19 cellular contexts compared by ENCODE assay signal in the genomic region with DNA sequence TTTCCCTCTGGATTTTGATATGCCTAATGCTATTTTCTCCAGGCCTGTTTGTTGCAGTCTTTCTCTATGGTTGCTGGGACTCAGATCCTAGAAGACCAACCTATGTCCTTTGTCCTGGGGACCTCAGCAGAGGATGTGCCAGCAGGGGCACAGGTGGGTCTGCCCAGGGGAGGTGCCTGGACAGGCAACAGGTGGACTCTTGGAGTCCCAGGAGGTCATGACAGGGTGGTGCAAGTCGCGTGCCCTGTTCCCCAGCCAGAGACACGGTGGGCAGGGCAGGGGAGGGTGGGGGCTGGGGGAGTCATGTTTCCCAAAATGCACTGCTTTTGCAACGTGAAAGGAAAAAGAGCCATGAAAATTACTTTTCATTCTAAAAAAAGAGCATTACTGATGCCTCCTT. TPM values are rescaled to one million over a fixed set of nuclear protein-coding genes. Genes with fewer than 3 reads are reported as not detected.
"Had no signal": no experiment of that assay in that cellular context is flagged by ENCODE, and none has a peak within 500 bp of the region (broad histone marks: within the 10 kb centered on the region; RNA-seq: fewer than 3 reads in every experiment).

No MANE protein-coding gene starts in this region.

- H3K4me3 ChIP-seq: body of pancreas, lung had no signal

- ATAC-seq: body of pancreas; foreskin keratinocyte; natural killer cell treated with Interleukin-12 subunit alpha and Interleukin-12 subunit beta and Interleukin-15 and Interleukin-18, amount 100 ng/mL, for 72 hours had no signal

- H3K27ac ChIP-seq: body of pancreas, foreskin keratinocyte, VCaP had no signal

- H3K9me3 ChIP-seq: body of pancreas had no signal

- DNase-seq: activated CD4-positive, alpha-beta T cell treated with anti-CD3 and anti-CD28 coated beads, Interleukin-2, amount 50 U/mL, for 1 hour; activated CD4-positive, CD25-positive, alpha-beta regulatory T cell treated with anti-CD3 and anti-CD28 coated beads, Interleukin-2, amount 50 U/mL, for 72 hours; activated naive CD4-positive, alpha-beta T cell; activated naive CD8-positive, alpha-beta T cell treated with anti-CD3 and anti-CD28 coated beads for 36 hours; activated T-cell treated with anti-CD3 and anti-CD28 coated beads for 4 hours; amniotic stem cell; body of pancreas; foreskin keratinocyte; T-helper 2 cell; trophoblast cell had no signal

- H3K27me3 ChIP-seq: body of pancreas had no signal

RNA-seq across cellular contexts. Expression of gene PLLP, which starts 26.3 kb away (rescaled TPM):
- total RNA-seq: fibroblast of lung had no signal

RNA-seq across cellular contexts. Expression of gene CCL22, which starts 47.8 kb away (rescaled TPM):
- total RNA-seq: body of pancreas, cardiac septum, epithelial cell of proximal tubule, fibroblast of lung, foreskin keratinocyte, mesothelial cell of epicardium, renal cortical epithelial cell, SK-MEL-5 had no signal
